ENCODE assay signal across 9 cellular contexts in genomic region chr16:18387767-18388166, GRCh38. TPM values are rescaled to one million over a fixed set of nuclear protein-coding genes. Genes with fewer than 3 reads are reported as not detected.
A peak's percentile ranks its signal among the peaks of the same experiment; 100 is the strongest.
DNase-seq lines count a peak whose midpoint lies in the region; ATAC-seq and TF ChIP-seq lines count a peak whose summit lies in the region.
"Not testable (repeated sequence)": the region's sequence is repeated elsewhere in the genome, so short reads cannot be mapped to it uniquely, and the experiment has no call there.
"Had no signal": no experiment of that assay in that cellular context is flagged by ENCODE, and none has a peak within 500 bp of the region (broad histone marks: within the 10 kb centered on the region; RNA-seq: fewer than 3 reads in every experiment).

No MANE protein-coding gene starts in this region.

- CTCF ChIA-PET in A673 (lab: Charles Lee): not testable (repeated sequence)

- H3K9me3 Mint-ChIP-seq in activated naive CD8-positive, alpha-beta T cell treated with anti-CD3 and anti-CD28 coated beads, Interleukin-2, amount 50 U/mL, for 24 hours; natural killer cell treated with Interleukin-12 subunit alpha and Interleukin-12 subunit beta and Interleukin-15 and Interleukin-18, amount 100 ng/mL, for 72 hours: not testable (repeated sequence)

- H3K27ac Mint-ChIP-seq in activated naive CD8-positive, alpha-beta T cell treated with anti-CD3 and anti-CD28 coated beads, Interleukin-2, amount 50 U/mL, for 24 hours; natural killer cell treated with Interleukin-12 subunit alpha and Interleukin-12 subunit beta and Interleukin-15 and Interleukin-18, amount 100 ng/mL, for 72 hours: not testable (repeated sequence)

- not testable (repeated sequence) for H3K27ac ChIP-seq in A673 (ENCODE audit: low read depth, low read length, poor library complexity, severe bottlenecking); lower lobe of right lung; upper lobe of right lung

- H3K36me3 ChIP-seq in A673 (ENCODE audit: insufficient read depth, low read length, poor library complexity, severe bottlenecking); lower lobe of right lung; upper lobe of right lung: not testable (repeated sequence)

- H3K27me3 ChIP-seq in A673 (replicated peaks; ENCODE audit: insufficient read depth, low read depth, low read length, poor library complexity); lower lobe of right lung (ENCODE audit: low read depth); upper lobe of right lung: not testable (repeated sequence)

- not testable (repeated sequence) for H3K4me1 Mint-ChIP-seq in activated naive CD8-positive, alpha-beta T cell treated with anti-CD3 and anti-CD28 coated beads, Interleukin-2, amount 50 U/mL, for 24 hours; natural killer cell treated with Interleukin-12 subunit alpha and Interleukin-12 subunit beta and Interleukin-15 and Interleukin-18, amount 100 ng/mL, for 72 hours (ENCODE audit: low read depth in 2 of 2)

- H3K9me3 ChIP-seq in A673 (ENCODE audit: low read depth, low read length, poor library complexity, severe bottlenecking); lower lobe of right lung; upper lobe of right lung: not testable (repeated sequence)

- H3K27me3 Mint-ChIP-seq in activated naive CD8-positive, alpha-beta T cell treated with anti-CD3 and anti-CD28 coated beads, Interleukin-2, amount 50 U/mL, for 24 hours; natural killer cell treated with Interleukin-12 subunit alpha and Interleukin-12 subunit beta and Interleukin-15 and Interleukin-18, amount 100 ng/mL, for 72 hours: not testable (repeated sequence)

- TF ChIP-seq CTCF in A673 (conservative IDR thresholded peaks at IDR 0.05; ENCODE audit: low read depth, low read length); lower lobe of right lung (IDR thresholded peaks at IDR 0.05); upper lobe of right lung (IDR thresholded peaks at IDR 0.05): not testable (repeated sequence)

- intact Hi-C loops in A673 (cut with micrococcal nuclease; ENCODE audit: unreplicated experiment); Right ventricle myocardium inferior (cut with DNase I); left colon (cut with DNase I, micrococcal nuclease); lower lobe of right lung (cut with DNase I); upper lobe of right lung (cut with DNase I): not testable (repeated sequence)

- DNase-seq in A673 (ENCODE audit: low spot score); activated naive CD8-positive, alpha-beta T cell treated with anti-CD3 and anti-CD28 coated beads, Interleukin-2, amount 50 U/mL, for 24 hours; Right ventricle myocardium inferior (ENCODE audit: missing footprints); left colon; lower lobe of right lung; natural killer cell treated with Interleukin-12 subunit alpha and Interleukin-12 subunit beta and Interleukin-15 and Interleukin-18, amount 100 ng/mL, for 72 hours (ENCODE audit: low spot score); upper lobe of right lung: not testable (repeated sequence)

- not testable (repeated sequence) for H3K4me1 ChIP-seq in A673 (ENCODE audit: insufficient read depth, low read length, poor library complexity, severe bottlenecking); lower lobe of right lung; upper lobe of right lung

- TSS peak; percentile 20 for BruUV-seq in A673 (replicated peaks; lab: Mats Ljungman, UMichigan)

- H3K36me3 Mint-ChIP-seq in activated naive CD8-positive, alpha-beta T cell treated with anti-CD3 and anti-CD28 coated beads, Interleukin-2, amount 50 U/mL, for 24 hours (ENCODE audit: low read depth); natural killer cell treated with Interleukin-12 subunit alpha and Interleukin-12 subunit beta and Interleukin-15 and Interleukin-18, amount 100 ng/mL, for 72 hours: not testable (repeated sequence)

- POLR2A ChIA-PET in A673 (lab: Charles Lee; ENCODE audit: low non-redundant PET): not testable (repeated sequence)

- ATAC-seq in activated naive CD8-positive, alpha-beta T cell treated with anti-CD3 and anti-CD28 coated beads, Interleukin-2, amount 50 U/mL, for 24 hours: peak; percentile 36
- ATAC-seq in Right ventricle myocardium inferior (peak; percentile 20), left colon (peak; percentile 11), lower lobe of right lung (peak; percentile 16 to 42), upper lobe of right lung (peak; percentile 61)
- ATAC-seq in natural killer cell treated with Interleukin-12 subunit alpha and Interleukin-12 subunit beta and Interleukin-15 and Interleukin-18, amount 100 ng/mL, for 72 hours: peak; percentile 20 to 32

- H3K4me3 ChIP-seq in A673 (ENCODE audit: low read depth, low read length, poor library complexity, severe bottlenecking); lower lobe of right lung; upper lobe of right lung: not testable (repeated sequence)

- not testable (repeated sequence) for H3K4me3 Mint-ChIP-seq in activated naive CD8-positive, alpha-beta T cell treated with anti-CD3 and anti-CD28 coated beads, Interleukin-2, amount 50 U/mL, for 24 hours; natural killer cell treated with Interleukin-12 subunit alpha and Interleukin-12 subunit beta and Interleukin-15 and Interleukin-18, amount 100 ng/mL, for 72 hours

RNA-seq across cellular contexts. Expression of gene NPIPA8, which starts 51.2 kb away (rescaled TPM):
- total RNA-seq in A673 (2021) (2.8 and 3.7 TPM in 2 replicates), Right ventricle myocardium inferior (0.16 TPM), left colon (under 1 TPM; 0.52 to 0.59 TPM), lower lobe of right lung (0.80 TPM), upper lobe of right lung (0.67 TPM)
- under 1 TPM in 1 of 2 donors, not detected in 1; 0.39 TPM for total RNA-seq in natural killer cell treated with Interleukin-12 subunit alpha and Interleukin-12 subunit beta and Interleukin-15 and Interleukin-18, amount 100 ng/mL, for 72 hours
- total RNA-seq: CD4-positive, CD25-positive, alpha-beta regulatory T cell; GM12878 had no signal

Comparison
In these comparisons a context has a peak if more than half of its experiments do, and no peak if none do; other contexts are left out.
1. ATAC-seq: peak in every context shown above with its lines; median percentile 61 in upper lobe of right lung; 36 in activated naive CD8-positive, alpha-beta T cell treated with anti-CD3 and anti-CD28 coated beads, Interleukin-2, amount 50 U/mL, for 24 hours; 29 in lower lobe of right lung; 26 in natural killer cell treated with Interleukin-12 subunit alpha and Interleukin-12 subunit beta and Interleukin-15 and Interleukin-18, amount 100 ng/mL, for 72 hours; 20 in Right ventricle myocardium inferior; 11 in left colon.